8 cellular contexts compared by ENCODE assay signal in the genomic region with DNA sequence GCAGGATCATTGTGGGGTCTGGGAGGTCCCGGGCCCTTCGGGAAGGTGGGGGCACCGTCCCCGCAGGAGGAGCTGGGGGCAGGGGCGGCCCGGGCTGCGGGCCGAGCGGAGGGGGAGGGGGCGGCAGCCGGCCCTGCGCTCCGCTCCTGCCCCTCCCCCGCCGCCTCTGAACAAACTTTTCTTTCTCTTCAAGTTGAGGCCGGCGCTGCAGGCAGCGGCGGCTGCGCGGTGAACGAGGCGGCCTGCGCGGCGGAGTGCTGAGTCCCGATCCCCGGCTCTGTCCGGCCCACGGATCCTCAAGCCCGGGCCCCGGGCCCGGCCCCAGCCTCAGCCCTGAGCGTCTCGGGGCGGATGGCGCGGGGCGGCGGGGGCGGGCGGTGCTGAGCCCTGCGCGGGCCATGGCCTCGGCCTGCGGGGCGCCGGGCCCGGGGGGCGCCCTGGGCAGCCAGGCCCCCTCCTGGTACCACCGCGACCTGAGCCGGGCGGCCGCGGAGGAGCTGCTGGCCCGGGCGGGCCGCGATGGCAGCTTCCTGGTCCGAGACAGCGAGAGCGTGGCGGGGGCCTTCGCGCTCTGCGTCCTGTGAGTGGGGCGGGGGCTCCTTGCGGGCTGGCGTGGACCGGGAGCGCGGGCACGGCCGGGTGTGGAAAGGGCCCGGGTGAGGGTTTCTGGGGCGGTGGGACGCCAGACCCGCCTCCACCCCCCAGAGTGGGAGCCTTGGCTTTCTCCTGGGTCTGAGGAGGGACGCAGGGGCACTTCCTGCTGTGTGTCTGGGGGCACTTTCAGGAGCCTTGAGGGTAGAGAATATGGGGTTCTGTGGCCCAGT. TPM values are rescaled to one million over a fixed set of nuclear protein-coding genes. Genes with fewer than 3 reads are reported as not detected.
DNase-seq lines count a peak whose midpoint lies in the region; ATAC-seq and TF ChIP-seq lines count a peak whose summit lies in the region.

A gene with protein sequence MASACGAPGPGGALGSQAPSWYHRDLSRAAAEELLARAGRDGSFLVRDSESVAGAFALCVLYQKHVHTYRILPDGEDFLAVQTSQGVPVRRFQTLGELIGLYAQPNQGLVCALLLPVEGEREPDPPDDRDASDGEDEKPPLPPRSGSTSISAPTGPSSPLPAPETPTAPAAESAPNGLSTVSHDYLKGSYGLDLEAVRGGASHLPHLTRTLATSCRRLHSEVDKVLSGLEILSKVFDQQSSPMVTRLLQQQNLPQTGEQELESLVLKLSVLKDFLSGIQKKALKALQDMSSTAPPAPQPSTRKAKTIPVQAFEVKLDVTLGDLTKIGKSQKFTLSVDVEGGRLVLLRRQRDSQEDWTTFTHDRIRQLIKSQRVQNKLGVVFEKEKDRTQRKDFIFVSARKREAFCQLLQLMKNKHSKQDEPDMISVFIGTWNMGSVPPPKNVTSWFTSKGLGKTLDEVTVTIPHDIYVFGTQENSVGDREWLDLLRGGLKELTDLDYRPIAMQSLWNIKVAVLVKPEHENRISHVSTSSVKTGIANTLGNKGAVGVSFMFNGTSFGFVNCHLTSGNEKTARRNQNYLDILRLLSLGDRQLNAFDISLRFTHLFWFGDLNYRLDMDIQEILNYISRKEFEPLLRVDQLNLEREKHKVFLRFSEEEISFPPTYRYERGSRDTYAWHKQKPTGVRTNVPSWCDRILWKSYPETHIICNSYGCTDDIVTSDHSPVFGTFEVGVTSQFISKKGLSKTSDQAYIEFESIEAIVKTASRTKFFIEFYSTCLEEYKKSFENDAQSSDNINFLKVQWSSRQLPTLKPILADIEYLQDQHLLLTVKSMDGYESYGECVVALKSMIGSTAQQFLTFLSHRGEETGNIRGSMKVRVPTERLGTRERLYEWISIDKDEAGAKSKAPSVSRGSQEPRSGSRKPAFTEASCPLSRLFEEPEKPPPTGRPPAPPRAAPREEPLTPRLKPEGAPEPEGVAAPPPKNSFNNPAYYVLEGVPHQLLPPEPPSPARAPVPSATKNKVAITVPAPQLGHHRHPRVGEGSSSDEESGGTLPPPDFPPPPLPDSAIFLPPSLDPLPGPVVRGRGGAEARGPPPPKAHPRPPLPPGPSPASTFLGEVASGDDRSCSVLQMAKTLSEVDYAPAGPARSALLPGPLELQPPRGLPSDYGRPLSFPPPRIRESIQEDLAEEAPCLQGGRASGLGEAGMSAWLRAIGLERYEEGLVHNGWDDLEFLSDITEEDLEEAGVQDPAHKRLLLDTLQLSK (plus strand): TSS at position 181 of the 824 bp plus-strand sequence. CDS start 218 bp downstream, at position 399.

- peaks cover 23% of the 10 kb centered on the region for H3K4me1 ChIP-seq in PC-9 (replicated peaks; ENCODE audit: insufficient read depth)
- H3K4me1 ChIP-seq in right cardiac atrium (ENCODE audit: control insufficient read depth, insufficient read depth, low read length), result peaks cover 10% of the 10 kb centered on the region

- H3K4me3 ChIP-seq in PC-9 (peak within 1 kb of the TSS; percentile 97), right cardiac atrium (ENCODE audit: low read length) (peak within 1 kb of the TSS; percentile 85)

- H3K79me2 ChIP-seq in PC-9 (ENCODE audit: low read depth), result peaks cover 30% of the 10 kb centered on the region

- DNase-seq in DMS79 treated with DMSO at 0.1 percent for 48 hours (lab: John Stamatoyannopoulos, UW) (peak; percentile 28), DMS79 (lab: John Stamatoyannopoulos, UW) (no peak), PC-9 (peak in 1 of 2 experiments; percentile 33), anterior cingulate cortex (lab: John Stamatoyannopoulos, UW) (peak in 34 of 58 donors; percentile 9 to 65 (median 34)), right cardiac atrium (peak in 2 of 3 donors; percentile 86), renal cortical epithelial cell (ENCODE audit: low read depth) (no peak)

- intact Hi-C loops in PC-9 (cut with micrococcal nuclease; ENCODE audit: unreplicated experiment), result loop anchor here (5.0 kb wide), 1 partner anchor 142 kb away; a partner anchor contains a TSS
- intact Hi-C loops in right cardiac atrium (cut with DNase I), result no loop called here

- H3K27ac ChIP-seq in PC-9 (peak within 1 kb of the TSS; percentile 50), right cardiac atrium (ENCODE audit: low read length) (peak within 1 kb of the TSS; percentile 88)

- H3K4me2 ChIP-seq in PC-9, result peak within 1 kb of the TSS; percentile 97

- under 1% methylated on average over 80 of the region's 80 CpGs for WGBS in right cardiac atrium

- peak; percentile 1 to 3 for ATAC-seq in right cardiac atrium
- no peak for ATAC-seq in HG03354 (IDR thresholded peaks at IDR 0.05; ENCODE audit: poor library complexity, severe bottlenecking, unreplicated experiment)
- ATAC-seq in HG03460 (IDR thresholded peaks at IDR 0.05; ENCODE audit: unreplicated experiment), result no peak

- POLR2A ChIA-PET in PC-9 (lab: Charles Lee; ENCODE audit: unreplicated experiment), result interaction anchor here (0.6 to 1.0 kb wide), 2 partner anchors 8 to 80 kb away, joined by 4 to 6 read pairs; a partner anchor contains a TSS

- H3K9me2 ChIP-seq in PC-9 (ENCODE audit: insufficient read depth), result no peaks in the 10 kb centered on the region

- H3F3A ChIP-seq in PC-9 (ENCODE audit: insufficient read depth, low read depth), result peaks cover 9% of the 10 kb centered on the region

- no peaks in the 10 kb centered on the region for H3K9me3 ChIP-seq in PC-9 (ENCODE audit: insufficient read depth, low read depth)
- H3K9me3 ChIP-seq in right cardiac atrium (ENCODE audit: control insufficient read depth, low read length), result no peaks in the 10 kb centered on the region

- CTCF ChIA-PET in PC-9 (lab: Charles Lee), result interaction anchor here (1.0 kb wide), 1 partner anchor 41 kb away, joined by 5 read pairs; no protein-coding TSS in a partner anchor

- peaks cover 12% of the 10 kb centered on the region for H4K20me1 ChIP-seq in PC-9 (ENCODE audit: insufficient read depth)

- TF ChIP-seq CTCF in PC-9 (conservative IDR thresholded peaks at IDR 0.05), result no peak

- peaks cover 18% of the 10 kb centered on the region for H3K36me3 ChIP-seq in PC-9 (ENCODE audit: low read depth)

- no peaks in the 10 kb centered on the region for H3K27me3 ChIP-seq in PC-9 (ENCODE audit: insufficient read depth, low read depth)
- no peaks in the 10 kb centered on the region for H3K27me3 ChIP-seq in right cardiac atrium (ENCODE audit: control insufficient read depth, insufficient read depth)

- BruUV-seq in PC-9 (replicated peaks; lab: Mats Ljungman, UMichigan), result no TSS peak

- peak within 1 kb of the TSS; percentile 86 for H2AFZ ChIP-seq in PC-9

RNA-seq across cellular contexts. Expression of the gene that starts here (rescaled TPM):
- total RNA-seq in PC-9 (2021) (195 and 199 TPM in 2 replicates), right cardiac atrium (100 to 1,000 TPM; 107 to 149 (median 125) TPM), renal cortical epithelial cell (66.3 and 96.6 TPM in 2 replicates)
- 79.2 TPM for polyA plus RNA-seq in right cardiac atrium

Comparison
In these comparisons a context has a peak if more than half of its experiments do, and no peak if none do; other contexts are left out.
1. DNase-seq: peak in DMS79 treated with DMSO at 0.1 percent for 48 hours (single experiment), anterior cingulate cortex (34 of 58) and right cardiac atrium (2 of 3); none in DMS79 (single experiment) and renal cortical epithelial cell (single experiment).
2. ATAC-seq: peak in right cardiac atrium (2 of 2); none in HG03354 (single experiment) and HG03460 (single experiment).